ENCODE assay signal across 8 cellular contexts in genomic region chr1:212608956-212609700, GRCh38. TPM values are rescaled to one million over a fixed set of nuclear protein-coding genes. Genes with fewer than 3 reads are reported as not detected.
A peak's percentile ranks its signal among the peaks of the same experiment; 100 is the strongest.
DNase-seq lines count a peak whose midpoint lies in the region; ATAC-seq, FAIRE-seq and TF ChIP-seq lines count a peak whose summit lies in the region.

No MANE protein-coding gene starts in this region.

- peak overlapping the region; percentile 90 to 98 (median 95) for H3K27ac Mint-ChIP-seq in CD14-positive monocyte
- H3K27ac Mint-ChIP-seq in brain, result peak overlapping the region in 3 of 5 experiments; percentile 86 to 90 (median 88)

- no peaks in the 10 kb centered on the region for H3K27me3 ChIP-seq in small intestine (ENCODE audit: control insufficient read depth in 2 of 2, insufficient read depth in 2 of 2, low read length in 2 of 2)

- peak overlapping the region; percentile 97 to 99 for H3K27ac ChIP-seq in small intestine (ENCODE audit: low read depth in 1 of 2, low read length in 1 of 2)

- peaks cover 5 to 11% of the 10 kb centered on the region in 2 donors for H3K4me1 ChIP-seq in small intestine (ENCODE audit: control insufficient read depth in 2 of 2, insufficient read depth in 1 of 2, low read depth in 1 of 2, low read length in 1 of 2)

- DNase-seq in CD14-positive monocyte (ENCODE audit: low spot score), result peak; percentile 59
- DNase-seq in HTR-8/SVneo (ENCODE audit: insufficient read length, low spot score), result peak; percentile 49
- peak in 4 of 5 donors; percentile 29 to 73 (median 30) for DNase-seq in T-helper 1 cell
- DNase-seq in iPS-NIHi7 (ENCODE audit: extremely low spot score), result peak; percentile 70
- peak; percentile 67 for DNase-seq in small intestine
- DNase-seq in cerebellar nuclear complex (lab: John Stamatoyannopoulos, UW), result no peak

- no peaks in the 10 kb centered on the region for H3K9me3 ChIP-seq in small intestine (ENCODE audit: control insufficient read depth, low read depth)

- H3K4me3 Mint-ChIP-seq in CD14-positive monocyte (peak overlapping the region; percentile 95 to 97), brain (peak overlapping the region; percentile 87 to 95 (median 90))

- H3K4me1 Mint-ChIP-seq in CD14-positive monocyte (peaks cover 53% of the 10 kb centered on the region), brain (peaks cover 72% of the 10 kb centered on the region)

- no peaks in the 10 kb centered on the region for H3K36me3 ChIP-seq in small intestine (ENCODE audit: control insufficient read depth in 2 of 2, insufficient read depth in 2 of 2, low read length in 2 of 2)

- intact Hi-C loops in CD14-positive monocyte (cut with micrococcal nuclease), result loop anchor here (1.0 to 5.0 kb wide), 4 partner anchors 51 to 124 kb away; no protein-coding TSS in a partner anchor

- peak overlapping the region; percentile 78 to 83 for H3K4me3 ChIP-seq in small intestine (ENCODE audit: low read depth in 1 of 2, low read length in 2 of 2)

- H3K36me3 Mint-ChIP-seq in CD14-positive monocyte (peaks cover 17 to 29% of the 10 kb centered on the region in 2 donors), brain (peaks cover 11% of the 10 kb centered on the region)

- TF ChIP-seq CTCF in CD14-positive monocyte (IDR thresholded peaks at IDR 0.05) (peak; percentile 50), brain (conservative IDR thresholded peaks at IDR 0.05) (peak; percentile 64 to 83)

- FAIRE-seq in HTR-8/SVneo (lab: Jason Lieb, UNC) (no peak), small intestine (lab: Jason Lieb, UNC) (no peak)

- H3K27me3 Mint-ChIP-seq in CD14-positive monocyte (ENCODE audit: low read depth in 3 of 3) (peaks cover 65 to 76% (median 76%) of the 10 kb centered on the region in 3 donors), brain (peaks cover 69% of the 10 kb centered on the region)

- peak; percentile 13 for ATAC-seq in GM19397 (IDR thresholded peaks at IDR 0.05; ENCODE audit: unreplicated experiment)

- H3K9me3 Mint-ChIP-seq in CD14-positive monocyte, result peaks cover 0 to 29% (median 10%) of the 10 kb centered on the region in 7 donors
- peaks cover 0 to 6% (median 0%) of the 10 kb centered on the region in 5 experiments for H3K9me3 Mint-ChIP-seq in brain

- WGBS in small intestine, 3 donors, result 0% methylated on average over 59 to 76 of the region's 76 CpGs

RNA-seq across cellular contexts. Expression of gene ATF3, which starts 0.6 kb away (rescaled TPM):
- 10 to 100 TPM; 10.4 to 13.3 TPM for polyA plus RNA-seq in CD14-positive monocyte
- polyA plus RNA-seq in brain (ENCODE audit: insufficient read depth, low read depth, low replicate concordance), result 12.3 TPM
- polyA plus RNA-seq in small intestine, result 10 to 100 TPM; 20.8 to 30.3 (median 27.1) TPM

Comparison
In these comparisons a context has a peak if more than half of its experiments do, and no peak if none do; other contexts are left out.
1. DNase-seq: peak in CD14-positive monocyte (single experiment), HTR-8/SVneo (single experiment), T-helper 1 cell (4 of 5), iPS-NIHi7 (single experiment) and small intestine (single experiment); none in cerebellar nuclear complex (0 of 2).